ENCODE assay signal across 2 cellular contexts in the genomic region with DNA sequence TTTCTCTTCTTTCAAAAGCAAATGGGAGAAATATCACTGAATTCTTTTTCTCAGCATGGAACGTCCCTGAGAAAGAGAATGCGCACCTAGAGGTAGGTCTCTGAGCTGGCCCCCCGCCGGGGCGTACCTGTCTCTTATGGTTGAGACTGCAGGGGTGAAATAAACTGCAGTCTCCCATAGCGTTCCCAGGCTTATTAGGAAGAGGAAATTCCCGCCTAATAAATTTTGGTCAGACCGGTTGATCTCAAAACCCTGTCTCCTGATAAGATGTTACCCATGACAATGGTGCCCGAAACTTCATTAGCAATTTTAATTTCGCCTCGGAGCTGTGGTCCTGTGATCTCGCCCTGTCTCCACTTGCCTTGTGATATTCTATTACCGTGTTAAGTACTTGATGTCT. TPM values are rescaled to one million over a fixed set of nuclear protein-coding genes. Genes with fewer than 3 reads are reported as not detected.
"Had no signal": no experiment of that assay in that cellular context is flagged by ENCODE, and none has a peak within 500 bp of the region (broad histone marks: within the 10 kb centered on the region; RNA-seq: fewer than 3 reads in every experiment).

No MANE protein-coding gene starts in this region.

RNA-seq across cellular contexts. Expression of gene SERPINB9, which starts 24.8 kb away (rescaled TPM):
- total RNA-seq: MCF 10A, SK-MEL-5 had no signal
